In the genomic region with DNA sequence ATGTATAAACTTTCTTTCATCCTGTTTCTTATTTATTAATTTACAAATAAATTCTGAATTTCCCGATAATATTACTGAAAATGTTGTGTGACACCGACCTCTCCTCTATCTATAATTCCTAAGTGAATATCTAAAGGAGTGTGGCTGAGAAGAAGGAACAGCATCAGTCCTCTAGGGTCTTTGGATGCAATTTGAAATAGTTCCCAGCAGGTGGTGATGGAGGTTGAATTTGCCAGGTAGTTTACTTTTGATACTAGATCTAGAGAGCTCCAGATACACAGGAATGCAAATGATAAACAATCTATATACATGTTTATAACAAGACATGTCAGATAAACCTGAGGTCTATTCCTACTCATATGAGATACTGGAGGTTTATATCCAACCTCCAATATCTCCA, we compare ENCODE assay signal across 12 cellular contexts.
A peak's percentile ranks its signal among the peaks of the same experiment; 100 is the strongest.
DNase-seq lines count a peak whose midpoint lies in the region; ATAC-seq and TF ChIP-seq lines count a peak whose summit lies in the region.
"Had no signal": no experiment of that assay in that cellular context is flagged by ENCODE, and none has a peak within 500 bp of the region (broad histone marks: within the 10 kb centered on the region; RNA-seq: fewer than 3 reads in every experiment).

No MANE protein-coding gene starts in this region.

- H3F3A ChIP-seq in GM23338 (replicated peaks; ENCODE audit: low read depth) (no peaks in the 10 kb centered on the region), PC-3 (ENCODE audit: low read length, unreplicated experiment) (no peaks in the 10 kb centered on the region)

- H2AFZ ChIP-seq in GM23338 (no peak overlapping the region), PC-3 (ENCODE audit: low read length) (no peak overlapping the region)

- CTCF ChIA-PET in PC-3 (lab: Charles Lee): interaction anchor here (0.5 kb wide), 1 partner anchor 491 kb away, joined by 6 read pairs; no protein-coding TSS in a partner anchor

- H3K9me2 ChIP-seq in GM23338 (ENCODE audit: insufficient read depth) (no peaks in the 10 kb centered on the region), PC-3 (replicated peaks; ENCODE audit: low read length) (no peaks in the 10 kb centered on the region)

- peaks cover 8% of the 10 kb centered on the region; the same call in 2 of the 3 replicates for H3K9me3 Mint-ChIP-seq in GM23338

- H3K9ac ChIP-seq in PC-3 (ENCODE audit: low read length): no peak overlapping the region
- no peak overlapping the region for H3K9ac ChIP-seq in colonic mucosa (ENCODE audit: low read depth in 2 of 2, low read length in 2 of 2)

- intact Hi-C loops in PC-3 (cut with micrococcal nuclease): loop anchor here (5.0 kb wide), 1 partner anchor 305 kb away; a partner anchor contains a TSS
- intact Hi-C loops in colonic mucosa (cut with DNase I): no loop called here
- intact Hi-C loops in posterior vena cava (cut with DNase I): no loop called here

- H3K79me2 ChIP-seq in GM23338 (replicated peaks; ENCODE audit: insufficient read depth): no peaks in the 10 kb centered on the region
- H3K79me2 ChIP-seq in PC-3 (ENCODE audit: low read length): no peaks in the 10 kb centered on the region

- H3K36me3 ChIP-seq in GM23338 (ENCODE audit: insufficient read depth): no peaks in the 10 kb centered on the region
- H3K36me3 ChIP-seq in PC-3 (ENCODE audit: low read depth, low read length): no peaks in the 10 kb centered on the region
- no peaks in the 10 kb centered on the region for H3K36me3 ChIP-seq in colonic mucosa

- H3K27ac Mint-ChIP-seq in GM23338: no peak overlapping the region
- H3K27ac Mint-ChIP-seq: activated CD4-positive, alpha-beta T cell treated with anti-CD3 and anti-CD28 coated beads for 36 hours had no signal

- BruUV-seq in PC-3 (replicated peaks; lab: Mats Ljungman, UMichigan): no TSS peak

- H3K27me3 Mint-ChIP-seq in GM23338 (ENCODE audit: insufficient read depth, low read depth, poor library complexity): no peaks in the 10 kb centered on the region
- H3K27me3 Mint-ChIP-seq: activated CD4-positive, alpha-beta T cell treated with anti-CD3 and anti-CD28 coated beads for 36 hours had no signal

- H3K4me1 Mint-ChIP-seq in GM23338: no peaks in the 10 kb centered on the region
- H3K4me1 Mint-ChIP-seq: activated CD4-positive, alpha-beta T cell treated with anti-CD3 and anti-CD28 coated beads for 36 hours had no signal

- peak; percentile 51 to 52 for TF ChIP-seq CTCF in GM23338 (conservative IDR thresholded peaks at IDR 0.05; ENCODE audit: low read depth in 2 of 2)
- TF ChIP-seq CTCF in PC-3 (conservative IDR thresholded peaks at IDR 0.05; ENCODE audit: low read depth, low read length): peak; percentile 60
- TF ChIP-seq CTCF in fibroblast of villous mesenchyme (IDR thresholded peaks at IDR 0.05; ENCODE audit: insufficient read depth, low read depth, low read length): peak; percentile 40
- no peak for TF ChIP-seq CTCF in colonic mucosa (IDR thresholded peaks at IDR 0.05)

- H3K36me3 Mint-ChIP-seq in GM23338 (ENCODE audit: low read depth): peaks cover 8% of the 10 kb centered on the region; the same call in 2 of the 3 replicates

- H3K27ac ChIP-seq in GM23338 (ENCODE audit: low read depth): no peak overlapping the region
- H3K27ac ChIP-seq in PC-3 (ENCODE audit: low read length): no peak overlapping the region
- H3K27ac ChIP-seq in colonic mucosa: no peak overlapping the region

- no peaks in the 10 kb centered on the region for H3K27me3 ChIP-seq in GM23338 (ENCODE audit: insufficient read depth)
- H3K27me3 ChIP-seq in PC-3 (ENCODE audit: low read length): no peaks in the 10 kb centered on the region
- H3K27me3 ChIP-seq in colonic mucosa: no peaks in the 10 kb centered on the region

- H3K4me2 ChIP-seq in GM23338 (no peak overlapping the region), PC-3 (ENCODE audit: low read length) (no peak overlapping the region)

- H3K9me3 ChIP-seq in PC-3 (ENCODE audit: low read length) (no peaks in the 10 kb centered on the region), colonic mucosa (no peaks in the 10 kb centered on the region)

- H3K4me3 Mint-ChIP-seq in GM23338: no peak overlapping the region
- H3K4me3 Mint-ChIP-seq: activated CD4-positive, alpha-beta T cell treated with anti-CD3 and anti-CD28 coated beads for 36 hours had no signal

- DNase-seq in ACHN (peak; percentile 17), GM23338 (ENCODE audit: low spot score) (peak; percentile 51), PC-3 (peak; percentile 55), fibroblast of villous mesenchyme (ENCODE audit: low read depth) (peak; percentile 20), colonic mucosa (no peak), posterior vena cava (ENCODE audit: low spot score) (no peak), GM03348 (ENCODE audit: low spot score) (no peak), activated gamma-delta T cell (lab: John Stamatoyannopoulos, UW) (no peak)
- DNase-seq: activated CD4-positive, alpha-beta T cell treated with anti-CD3 and anti-CD28 coated beads for 36 hours; anterior cingulate cortex; DND-41; stimulated activated naive CD4-positive, alpha-beta T cell had no signal

- POLR2A ChIA-PET in PC-3 (lab: Charles Lee; ENCODE audit: unreplicated experiment): no interaction called here

- H4K20me1 ChIP-seq in GM23338 (replicated peaks; ENCODE audit: insufficient read depth) (no peaks in the 10 kb centered on the region), PC-3 (ENCODE audit: low read length) (no peaks in the 10 kb centered on the region)

- in situ Hi-C loops in ACHN (cut with HindIII; ENCODE audit: low pct_ligation_motif_present, low pct_unique_long_range_greater_than_20kb, low sequenced_read_pairs): no loop called here

- no peaks in the 10 kb centered on the region for H3K4me1 ChIP-seq in GM23338 (ENCODE audit: insufficient read depth)
- no peaks in the 10 kb centered on the region for H3K4me1 ChIP-seq in PC-3 (ENCODE audit: insufficient read depth, low read length)
- no peaks in the 10 kb centered on the region for H3K4me1 ChIP-seq in colonic mucosa

- H3K4me3 ChIP-seq in GM23338 (no peak overlapping the region), PC-3 (ENCODE audit: low read length) (no peak overlapping the region), fibroblast of villous mesenchyme (ENCODE audit: low read depth, low read length) (no peak overlapping the region), colonic mucosa (no peak overlapping the region)

- ATAC-seq in GM23338 (no peak), PC-3 (peak; percentile 60)
- ATAC-seq: activated CD4-positive, alpha-beta T cell treated with anti-CD3 and anti-CD28 coated beads for 36 hours had no signal

TF ChIP-seq in GM23338, 12 proteins besides CTCF, POLR2A, EP300 and RAD21 (continues in another document):
- TF ChIP-seq POLR2AphosphoS5 (IDR thresholded peaks at IDR 0.05; ENCODE audit: low read depth) (no peak), ZNF114 (CRISPR knock-in tag; IDR thresholded peaks at IDR 0.05) (no peak)
- TF ChIP-seq, protein P1, sequence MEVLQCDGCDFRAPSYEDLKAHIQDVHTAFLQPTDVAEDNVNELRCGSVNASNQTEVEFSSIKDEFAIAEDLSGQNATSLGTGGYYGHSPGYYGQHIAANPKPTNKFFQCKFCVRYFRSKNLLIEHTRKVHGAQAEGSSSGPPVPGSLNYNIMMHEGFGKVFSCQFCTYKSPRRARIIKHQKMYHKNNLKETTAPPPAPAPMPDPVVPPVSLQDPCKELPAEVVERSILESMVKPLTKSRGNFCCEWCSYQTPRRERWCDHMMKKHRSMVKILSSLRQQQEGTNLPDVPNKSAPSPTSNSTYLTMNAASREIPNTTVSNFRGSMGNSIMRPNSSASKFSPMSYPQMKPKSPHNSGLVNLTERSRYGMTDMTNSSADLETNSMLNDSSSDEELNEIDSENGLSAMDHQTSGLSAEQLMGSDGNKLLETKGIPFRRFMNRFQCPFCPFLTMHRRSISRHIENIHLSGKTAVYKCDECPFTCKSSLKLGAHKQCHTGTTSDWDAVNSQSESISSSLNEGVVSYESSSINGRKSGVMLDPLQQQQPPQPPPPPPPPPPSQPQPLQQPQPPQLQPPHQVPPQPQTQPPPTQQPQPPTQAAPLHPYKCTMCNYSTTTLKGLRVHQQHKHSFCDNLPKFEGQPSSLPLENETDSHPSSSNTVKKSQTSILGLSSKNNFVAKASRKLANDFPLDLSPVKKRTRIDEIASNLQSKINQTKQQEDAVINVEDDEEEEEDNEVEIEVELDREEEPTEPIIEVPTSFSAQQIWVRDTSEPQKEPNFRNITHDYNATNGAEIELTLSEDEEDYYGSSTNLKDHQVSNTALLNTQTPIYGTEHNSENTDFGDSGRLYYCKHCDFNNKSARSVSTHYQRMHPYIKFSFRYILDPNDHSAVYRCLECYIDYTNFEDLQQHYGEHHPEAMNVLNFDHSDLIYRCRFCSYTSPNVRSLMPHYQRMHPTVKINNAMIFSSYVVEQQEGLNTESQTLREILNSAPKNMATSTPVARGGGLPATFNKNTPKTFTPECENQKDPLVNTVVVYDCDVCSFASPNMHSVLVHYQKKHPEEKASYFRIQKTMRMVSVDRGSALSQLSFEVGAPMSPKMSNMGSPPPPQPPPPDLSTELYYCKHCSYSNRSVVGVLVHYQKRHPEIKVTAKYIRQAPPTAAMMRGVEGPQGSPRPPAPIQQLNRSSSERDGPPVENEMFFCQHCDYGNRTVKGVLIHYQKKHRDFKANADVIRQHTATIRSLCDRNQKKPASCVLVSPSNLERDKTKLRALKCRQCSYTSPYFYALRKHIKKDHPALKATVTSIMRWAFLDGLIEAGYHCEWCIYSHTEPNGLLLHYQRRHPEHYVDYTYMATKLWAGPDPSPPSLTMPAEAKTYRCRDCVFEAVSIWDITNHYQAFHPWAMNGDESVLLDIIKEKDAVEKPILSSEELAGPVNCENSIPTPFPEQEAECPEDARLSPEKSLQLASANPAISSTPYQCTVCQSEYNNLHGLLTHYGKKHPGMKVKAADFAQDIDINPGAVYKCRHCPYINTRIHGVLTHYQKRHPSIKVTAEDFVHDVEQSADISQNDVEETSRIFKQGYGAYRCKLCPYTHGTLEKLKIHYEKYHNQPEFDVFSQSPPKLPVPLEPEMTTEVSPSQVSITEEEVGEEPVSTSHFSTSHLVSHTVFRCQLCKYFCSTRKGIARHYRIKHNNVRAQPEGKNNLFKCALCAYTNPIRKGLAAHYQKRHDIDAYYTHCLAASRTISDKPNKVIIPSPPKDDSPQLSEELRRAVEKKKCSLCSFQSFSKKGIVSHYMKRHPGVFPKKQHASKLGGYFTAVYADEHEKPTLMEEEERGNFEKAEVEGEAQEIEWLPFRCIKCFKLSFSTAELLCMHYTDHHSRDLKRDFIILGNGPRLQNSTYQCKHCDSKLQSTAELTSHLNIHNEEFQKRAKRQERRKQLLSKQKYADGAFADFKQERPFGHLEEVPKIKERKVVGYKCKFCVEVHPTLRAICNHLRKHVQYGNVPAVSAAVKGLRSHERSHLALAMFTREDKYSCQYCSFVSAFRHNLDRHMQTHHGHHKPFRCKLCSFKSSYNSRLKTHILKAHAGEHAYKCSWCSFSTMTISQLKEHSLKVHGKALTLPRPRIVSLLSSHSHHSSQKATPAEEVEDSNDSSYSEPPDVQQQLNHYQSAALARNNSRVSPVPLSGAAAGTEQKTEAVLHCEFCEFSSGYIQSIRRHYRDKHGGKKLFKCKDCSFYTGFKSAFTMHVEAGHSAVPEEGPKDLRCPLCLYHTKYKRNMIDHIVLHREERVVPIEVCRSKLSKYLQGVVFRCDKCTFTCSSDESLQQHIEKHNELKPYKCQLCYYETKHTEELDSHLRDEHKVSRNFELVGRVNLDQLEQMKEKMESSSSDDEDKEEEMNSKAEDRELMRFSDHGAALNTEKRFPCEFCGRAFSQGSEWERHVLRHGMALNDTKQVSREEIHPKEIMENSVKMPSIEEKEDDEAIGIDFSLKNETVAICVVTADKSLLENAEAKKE (CRISPR knock-in tag; IDR thresholded peaks at IDR 0.05): no peak

Comparison
In these comparisons a context has a peak if more than half of its experiments do, and no peak if none do; other contexts are left out.
1. DNase-seq: peak in ACHN (single experiment), GM23338 (single experiment), PC-3 (single experiment) and fibroblast of villous mesenchyme (single experiment); none in colonic mucosa (single experiment), posterior vena cava (single experiment), GM03348 (single experiment) and activated gamma-delta T cell (single experiment).